8 cellular contexts compared by ENCODE assay signal in genomic region chr5:150763023-150763793, GRCh38. TPM values are rescaled to one million over a fixed set of nuclear protein-coding genes. Genes with fewer than 3 reads are reported as not detected.
A peak's percentile ranks its signal among the peaks of the same experiment; 100 is the strongest.
DNase-seq lines count a peak whose midpoint lies in the region; TF ChIP-seq lines count a peak whose summit lies in the region.

No MANE protein-coding gene starts in this region.

- no peak for TF ChIP-seq EP300 in esophagus muscularis mucosa (IDR thresholded peaks at IDR 0.05)

- TF ChIP-seq POLR2A in esophagus muscularis mucosa (IDR thresholded peaks at IDR 0.05; ENCODE audit: low read depth), result peak; percentile 9

- H3K4me1 Mint-ChIP-seq in CD4-positive, alpha-beta memory T cell, result peaks cover 3 to 10% (median 7%) of the 10 kb centered on the region in 4 donors

- H3K9me3 ChIP-seq in esophagus muscularis mucosa, result no peaks in the 10 kb centered on the region
- H3K9me3 ChIP-seq in CD4-positive, alpha-beta memory T cell (ENCODE audit: control insufficient read depth in 1 of 2, low read length in 2 of 2), result no peaks in the 10 kb centered on the region

- H3K4me1 ChIP-seq in esophagus muscularis mucosa (peaks cover 7 to 15% (median 10%) of the 10 kb centered on the region in 4 donors), rectal smooth muscle tissue (ENCODE audit: control insufficient read depth, insufficient read depth, low read length) (peaks cover 3% of the 10 kb centered on the region)
- H3K4me1 ChIP-seq in CD4-positive, alpha-beta memory T cell (ENCODE audit: insufficient read depth, low read length), result peaks cover 7% of the 10 kb centered on the region

- no peak overlapping the region for H3K27ac Mint-ChIP-seq in CD4-positive, alpha-beta memory T cell

- H3K36me3 ChIP-seq in esophagus muscularis mucosa, result no peaks in the 10 kb centered on the region
- no peaks in the 10 kb centered on the region for H3K36me3 ChIP-seq in rectal smooth muscle tissue (ENCODE audit: control insufficient read depth, insufficient read depth, low read length)
- H3K36me3 ChIP-seq in CD4-positive, alpha-beta memory T cell (ENCODE audit: insufficient read depth, low read length), result no peaks in the 10 kb centered on the region

- H3K27me3 ChIP-seq in esophagus muscularis mucosa, result no peaks in the 10 kb centered on the region
- no peaks in the 10 kb centered on the region for H3K27me3 ChIP-seq in rectal smooth muscle tissue (ENCODE audit: control insufficient read depth, insufficient read depth, low read length)
- no peaks in the 10 kb centered on the region for H3K27me3 ChIP-seq in CD4-positive, alpha-beta memory T cell (ENCODE audit: insufficient read depth, low read length)

- no peaks in the 10 kb centered on the region for H3K9me3 Mint-ChIP-seq in CD4-positive, alpha-beta memory T cell

- POLR2A ChIA-PET in CD4-positive, alpha-beta memory T cell (lab: Charles Lee; ENCODE audit: partially characterized antibody), result interaction anchor here (1.5 kb wide), 1 partner anchor 63 kb away, joined by 4 read pairs; the partner anchor contains the start of gene RBM22

- intact Hi-C loops in esophagus muscularis mucosa (cut with DNase I), result no loop called here
- intact Hi-C loops in CD4-positive, alpha-beta memory T cell (cut with micrococcal nuclease), result no loop called here

- TF ChIP-seq CTCF in esophagus muscularis mucosa (IDR thresholded peaks at IDR 0.05), result no peak

- H3K9ac ChIP-seq in rectal smooth muscle tissue (ENCODE audit: low read length), result no peak overlapping the region

- whole genome bisulfite sequencing in esophagus muscularis mucosa, result 57% methylated on average over 7 of the region's 7 CpGs

- CTCF ChIA-PET in CD4-positive, alpha-beta memory T cell (lab: Charles Lee; ENCODE audit: partially characterized antibody), result interaction anchor here (1.3 to 11.0 kb wide), 5 partner anchors 16 to 84 kb away, joined by 3 to 87 read pairs (median 4); partner anchors contain the start of genes RBM22 and SMIM3

- DNase-seq in HK-2 (ENCODE audit: unreplicated experiment) (peak; percentile 66), NOMO-1 treated with DMSO at 0.1 percent for 48 hours (lab: John Stamatoyannopoulos, UW; ENCODE audit: unreplicated experiment) (peak; percentile 98), esophagus muscularis mucosa (ENCODE audit: extremely low spot score) (no peak), AG08396 (ENCODE audit: low spot score) (no peak), COLO829 (ENCODE audit: low spot score) (no peak), caudate nucleus (lab: John Stamatoyannopoulos, UW) (no peak)
- no peak for DNase-seq in CD4-positive, alpha-beta memory T cell

- H3K27ac ChIP-seq in esophagus muscularis mucosa (replicated peaks in 1 of 4), result peak overlapping the region; percentile 51 to 65 (median 60)
- peak overlapping the region; percentile 21 for H3K27ac ChIP-seq in rectal smooth muscle tissue (ENCODE audit: low read depth, low read length)
- no peak overlapping the region for H3K27ac ChIP-seq in CD4-positive, alpha-beta memory T cell (ENCODE audit: low read depth, low read length)
- H3K27ac ChIP-seq in caudate nucleus (ENCODE audit: low read depth, low read length), result no peak overlapping the region

- no peaks in the 10 kb centered on the region for H3K27me3 Mint-ChIP-seq in CD4-positive, alpha-beta memory T cell

- no peak overlapping the region for H3K4me3 ChIP-seq in esophagus muscularis mucosa
- H3K4me3 ChIP-seq in rectal smooth muscle tissue (ENCODE audit: low read length), result no peak overlapping the region
- no peak overlapping the region for H3K4me3 ChIP-seq in CD4-positive, alpha-beta memory T cell (ENCODE audit: low read length in 2 of 2)

- H3K36me3 Mint-ChIP-seq in CD4-positive, alpha-beta memory T cell, result no peaks in the 10 kb centered on the region

- no peak overlapping the region for H3K4me3 Mint-ChIP-seq in CD4-positive, alpha-beta memory T cell

RNA-seq across cellular contexts. Expression of gene DCTN4, which starts 4.4 kb away (rescaled TPM):
- total RNA-seq in esophagus muscularis mucosa, result 10 to 100 TPM; 48.5 to 59.7 (median 49.3) TPM
- 10 to 100 TPM; 45.5 to 46.0 TPM for total RNA-seq in CD4-positive, alpha-beta memory T cell
- 1 to 10 TPM; 8.8 to 9.0 TPM for polyA plus RNA-seq in CD4-positive, alpha-beta memory T cell

RNA-seq across cellular contexts. Expression of gene SMIM3, which starts 15.3 kb away (rescaled TPM):
- total RNA-seq in esophagus muscularis mucosa, result 10 to 100 TPM; 39.9 to 48.4 (median 44.4) TPM
- total RNA-seq in CD4-positive, alpha-beta memory T cell, result 1 to 10 TPM; 7.9 to 8.0 TPM
- 10 to 100 TPM; 19.3 to 19.7 TPM for polyA plus RNA-seq in CD4-positive, alpha-beta memory T cell

Comparison
In these comparisons a context has a peak if more than half of its experiments do, and no peak if none do; other contexts are left out.
1. DNase-seq: peak in HK-2 (single experiment) and NOMO-1 treated with DMSO at 0.1 percent for 48 hours (single experiment); none in esophagus muscularis mucosa (single experiment), AG08396 (single experiment), COLO829 (single experiment), CD4-positive, alpha-beta memory T cell (0 of 5) and caudate nucleus (0 of 61).
2. H3K27ac ChIP-seq: peak in esophagus muscularis mucosa (4 of 4) and rectal smooth muscle tissue (single experiment); none in CD4-positive, alpha-beta memory T cell (single experiment) and caudate nucleus (single experiment).
3. RNA of gene SMIM3, which starts 15.3 kb away (total RNA-seq): 39.9 to 48.4 TPM in esophagus muscularis mucosa; 7.9 to 8.0 TPM in CD4-positive, alpha-beta memory T cell; every median in the first group is over 4 times any median in the second.